ENCODE assay signal across 8 cellular contexts in the genomic region with DNA sequence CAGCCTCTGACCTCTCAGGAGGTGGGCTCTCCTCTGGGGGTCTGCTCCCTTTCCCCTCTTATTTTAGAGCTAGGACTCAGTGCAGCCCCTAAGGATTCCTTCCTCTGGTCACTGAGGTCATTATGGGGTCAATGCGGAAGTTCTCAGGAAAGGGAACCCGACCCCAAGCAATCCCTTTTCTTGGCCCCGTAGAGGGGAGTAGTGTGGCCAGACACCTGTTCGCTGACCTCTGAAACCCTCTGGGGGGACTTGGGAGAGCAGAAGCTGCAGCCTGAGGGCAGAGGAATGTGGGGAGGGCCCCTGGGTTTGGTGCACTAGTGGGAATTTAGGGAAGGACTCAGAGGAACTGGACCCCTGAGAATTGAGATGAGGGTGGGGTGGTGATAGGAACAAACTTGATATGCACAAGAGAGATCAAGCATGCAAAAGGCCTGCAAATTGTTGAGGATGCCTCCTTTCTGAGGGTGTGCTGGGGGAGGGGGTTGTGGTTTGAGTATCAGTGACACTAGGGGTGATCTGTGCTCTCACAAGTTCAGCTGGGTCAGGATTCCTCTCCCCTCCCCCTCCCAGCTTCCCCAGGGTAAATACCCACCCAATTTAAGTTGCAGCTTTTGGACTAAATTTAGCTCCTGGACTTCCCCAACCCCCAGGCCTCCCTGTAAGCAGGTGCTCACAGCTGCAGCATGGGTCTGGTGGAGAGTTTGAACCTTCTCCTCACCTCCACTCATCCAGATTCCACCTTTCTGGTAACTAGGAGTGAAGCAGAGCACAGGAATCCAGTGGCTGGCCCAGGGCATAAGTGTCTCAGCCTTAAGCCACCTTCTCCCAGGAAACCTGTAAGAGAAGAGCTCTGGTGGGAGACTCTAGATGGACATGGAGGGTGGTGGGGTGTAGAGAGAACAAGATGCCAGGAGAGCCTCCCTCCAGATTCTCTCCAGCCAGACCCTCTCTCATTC. TPM values are rescaled to one million over a fixed set of nuclear protein-coding genes. Genes with fewer than 3 reads are reported as not detected.
A peak's percentile ranks its signal among the peaks of the same experiment; 100 is the strongest.
DNase-seq lines count a peak whose midpoint lies in the region; ATAC-seq and TF ChIP-seq lines count a peak whose summit lies in the region.

No MANE protein-coding gene starts in this region.

- peaks cover 4% of the 10 kb centered on the region for H3K79me2 ChIP-seq in Karpas-422 (ENCODE audit: low read length)

- H3K27me3 ChIP-seq in Karpas-422 (ENCODE audit: low read length), result no peaks in the 10 kb centered on the region

- H3K4me3 Mint-ChIP-seq in Calu3 (ENCODE audit: low read depth, unreplicated experiment), result peak overlapping the region; percentile 75
- H3K4me3 Mint-ChIP-seq in activated T-cell treated with anti-CD3 and anti-CD28 coated beads, Interleukin-2, amount 50 U/mL, for 4 hours, result peak overlapping the region; percentile 96

- peaks cover 77% of the 10 kb centered on the region for H3K4me1 ChIP-seq in Karpas-422 (ENCODE audit: low read length)

- peak overlapping the region; percentile 95 for H3K27ac Mint-ChIP-seq in Calu3 (ENCODE audit: unreplicated experiment)

- H3K4me3 ChIP-seq in Karpas-422 (ENCODE audit: low read length), result peak overlapping the region; percentile 76

- H2AFZ ChIP-seq in Karpas-422 (ENCODE audit: low read length), result no peak overlapping the region

- CTCF ChIA-PET in Calu3 (lab: Charles Lee), result interaction anchor here (0.6 to 3.9 kb wide), 10 partner anchors 10 to 250 kb away, joined by 3 to 24 read pairs (median 4); a partner anchor contains a TSS

- peak overlapping the region; percentile 95 for H3K4me2 ChIP-seq in Karpas-422 (ENCODE audit: low read depth, low read length, poor library complexity, severe bottlenecking)

- ATAC-seq in GM21528 (IDR thresholded peaks at IDR 0.05; ENCODE audit: low FRiP score, unreplicated experiment), result peak; percentile 41
- ATAC-seq in activated T-cell treated with anti-CD3 and anti-CD28 coated beads, Interleukin-2, amount 50 U/mL, for 4 hours, result peak; percentile 16 to 23

- TF ChIP-seq CTCF in Calu3 (IDR thresholded peaks at IDR 0.05; ENCODE audit: unreplicated experiment), result no peak

- peaks cover 78% of the 10 kb centered on the region for H3K36me3 Mint-ChIP-seq in Calu3 (ENCODE audit: insufficient read depth, unreplicated experiment)
- H3K36me3 Mint-ChIP-seq in activated T-cell treated with anti-CD3 and anti-CD28 coated beads, Interleukin-2, amount 50 U/mL, for 4 hours (ENCODE audit: insufficient read depth), result peaks cover 3% of the 10 kb centered on the region

- 0 out of 2 replicates have a peak, but pooled peaks cover 4% of the 10 kb centered on the region for H4K20me1 ChIP-seq in Karpas-422 (ENCODE audit: insufficient read depth, low read depth, low read length)

- BruUV-seq in Calu3 (replicated peaks; lab: Mats Ljungman, UMichigan), result no TSS peak

- peak overlapping the region; percentile 83 for H3K9ac ChIP-seq in Karpas-422 (ENCODE audit: low read length)

- H3K9me3 Mint-ChIP-seq in Calu3 (ENCODE audit: low read depth, unreplicated experiment), result no peaks in the 10 kb centered on the region
- H3K9me3 Mint-ChIP-seq in activated T-cell treated with anti-CD3 and anti-CD28 coated beads, Interleukin-2, amount 50 U/mL, for 4 hours, result no peaks in the 10 kb centered on the region

- peak overlapping the region; percentile 95 for H3K27ac ChIP-seq in Karpas-422 (ENCODE audit: low read length)

- intact Hi-C loops in Calu3 (cut with micrococcal nuclease; ENCODE audit: unreplicated experiment), result loop anchor here (1.0 to 10.0 kb wide), 5 partner anchors 14 to 415 kb away; a partner anchor contains a TSS

- no peaks in the 10 kb centered on the region for H3K36me3 ChIP-seq in Karpas-422 (ENCODE audit: insufficient read depth, low read length)

- H3K4me1 Mint-ChIP-seq in Calu3 (ENCODE audit: low read depth, unreplicated experiment), result peaks cover 57% of the 10 kb centered on the region
- peaks cover 68% of the 10 kb centered on the region for H3K4me1 Mint-ChIP-seq in activated T-cell treated with anti-CD3 and anti-CD28 coated beads, Interleukin-2, amount 50 U/mL, for 4 hours (ENCODE audit: low read depth)

- no peaks in the 10 kb centered on the region for H3K9me3 ChIP-seq in Karpas-422 (ENCODE audit: low read length)

- no peaks in the 10 kb centered on the region for H3K9me2 ChIP-seq in Karpas-422 (replicated peaks; ENCODE audit: insufficient read depth, low read length)

- H3K27me3 Mint-ChIP-seq in Calu3 (ENCODE audit: unreplicated experiment), result no peaks in the 10 kb centered on the region
- H3K27me3 Mint-ChIP-seq in activated T-cell treated with anti-CD3 and anti-CD28 coated beads, Interleukin-2, amount 50 U/mL, for 4 hours (ENCODE audit: low read depth), result no peaks in the 10 kb centered on the region

- DNase-seq in Calu3 (no peak), Karpas-422 (peak; percentile 95), germinal center (ENCODE audit: low spot score) (peak; percentile 88), NCI-H2171 (lab: John Stamatoyannopoulos, UW) (no peak), HK-2 (ENCODE audit: unreplicated experiment) (no peak)
- peak; percentile 64 for DNase-seq in activated T-cell treated with anti-CD3 and anti-CD28 coated beads, Interleukin-2, amount 50 U/mL, for 4 hours
- DNase-seq in stimulated activated CD4-positive, alpha-beta T cell treated with anti-CD3 and anti-CD28 coated beads, Interleukin-12 subunit alpha, Interleukin-12 subunit beta, amount 100 ng/mL, for 4 hours, result peak; percentile 52

RNA-seq across cellular contexts. Expression of a gene that starts 13.5 kb away (rescaled TPM):
- 1.9 and 2.7 TPM in 2 replicates for total RNA-seq in Calu3 (2022)
- total RNA-seq in Karpas-422 (2014; rRNA removed; shearing (Covaris generic); ENCODE audit: low replicate concordance), result not detected in 2 replicates
- under 1 TPM; 0.19 to 0.34 (median 0.33) TPM for total RNA-seq in activated T-cell treated with anti-CD3 and anti-CD28 coated beads, Interleukin-2, amount 50 U/mL, for 4 hours

RNA-seq across cellular contexts. Expression of a gene that starts 16.7 kb away (rescaled TPM):
- 261 and 262 TPM in 2 replicates for total RNA-seq in Calu3 (2022)
- 141 and 150 TPM in 2 replicates for total RNA-seq in Karpas-422 (2014; rRNA removed; shearing (Covaris generic); ENCODE audit: low replicate concordance)
- total RNA-seq in activated T-cell treated with anti-CD3 and anti-CD28 coated beads, Interleukin-2, amount 50 U/mL, for 4 hours, result 100 to 1,000 TPM; 228 to 237 (median 236) TPM

RNA-seq across cellular contexts. Expression of a gene that starts 47.1 kb away (rescaled TPM):
- 0.71 TPM in 1 of 2 replicates, not detected in the other for total RNA-seq in Calu3 (2022)
- 0.54 TPM in 1 of 2 replicates, not detected in the other for total RNA-seq in Karpas-422 (2014; rRNA removed; shearing (Covaris generic); ENCODE audit: low replicate concordance)
- under 1 TPM in 1 of 3 donors, not detected in 2; 0.40 TPM for total RNA-seq in activated T-cell treated with anti-CD3 and anti-CD28 coated beads, Interleukin-2, amount 50 U/mL, for 4 hours

RNA-seq across cellular contexts. Expression of a gene that starts 54.8 kb away (rescaled TPM):
- 1.6 and 2.8 TPM in 2 replicates for total RNA-seq in Calu3 (2022)
- total RNA-seq in Karpas-422 (2014; rRNA removed; shearing (Covaris generic); ENCODE audit: low replicate concordance), result 2.2 and 7.2 TPM in 2 replicates
- total RNA-seq in activated T-cell treated with anti-CD3 and anti-CD28 coated beads, Interleukin-2, amount 50 U/mL, for 4 hours, result under 1 TPM; 0.43 to 0.82 (median 0.50) TPM

Comparison
In these comparisons a context has a peak if more than half of its experiments do, and no peak if none do; other contexts are left out.
1. DNase-seq: peak in Karpas-422 (single experiment), activated T-cell treated with anti-CD3 and anti-CD28 coated beads, Interleukin-2, amount 50 U/mL, for 4 hours (single experiment), germinal center (single experiment) and stimulated activated CD4-positive, alpha-beta T cell treated with anti-CD3 and anti-CD28 coated beads, Interleukin-12 subunit alpha, Interleukin-12 subunit beta, amount 100 ng/mL, for 4 hours (single experiment); none in Calu3 (single experiment), NCI-H2171 (single experiment) and HK-2 (single experiment).